ENCODE assay signal across 13 cellular contexts in genomic region chr2:46184794-46185583, GRCh38.
A peak's percentile ranks its signal among the peaks of the same experiment; 100 is the strongest.
DNase-seq lines count a peak whose midpoint lies in the region; ATAC-seq and TF ChIP-seq lines count a peak whose summit lies in the region.
"Had no signal": no experiment of that assay in that cellular context is flagged by ENCODE, and none has a peak within 500 bp of the region (broad histone marks: within the 10 kb centered on the region; RNA-seq: fewer than 3 reads in every experiment).

No MANE protein-coding gene starts in this region.

- no peak overlapping the region for H3K4me3 ChIP-seq in NB4 (ENCODE audit: low read depth, low read length)
- no peak overlapping the region for H3K4me3 ChIP-seq in endodermal cell (ENCODE audit: low read length)
- H3K4me3 ChIP-seq in trophoblast cell (ENCODE audit: low read depth, low read length) = no peak overlapping the region
- H3K4me3 ChIP-seq in smooth muscle cell = no peak overlapping the region
- H3K4me3 ChIP-seq: ovary, tibial nerve had no signal

- H3K4me3 Mint-ChIP-seq in activated CD4-positive, alpha-beta T cell treated with anti-CD3 and anti-CD28 coated beads for 36 hours = no peak overlapping the region
- no peak overlapping the region for H3K4me3 Mint-ChIP-seq in endodermal cell
- H3K4me3 Mint-ChIP-seq: activated CD4-positive, alpha-beta T cell treated with anti-CD3 and anti-CD28 coated beads, Interleukin-2, amount 10 ng/mL, durations not matched to agents 24 days and 14 days had no signal

- H3K36me3 Mint-ChIP-seq in activated CD4-positive, alpha-beta T cell treated with anti-CD3 and anti-CD28 coated beads for 36 hours (ENCODE audit: low read depth) = peaks cover 2% of the 10 kb centered on the region
- no peaks in the 10 kb centered on the region for H3K36me3 Mint-ChIP-seq in endodermal cell (ENCODE audit: low read depth)

- H3K23ac ChIP-seq in trophoblast cell (ENCODE audit: low read length) = no peak overlapping the region

- H3F3A ChIP-seq in smooth muscle cell (ENCODE audit: low read depth) = no peaks in the 10 kb centered on the region

- no peaks in the 10 kb centered on the region for H3K9me3 ChIP-seq in endodermal cell (ENCODE audit: control insufficient read depth, low read length)
- H3K9me3 ChIP-seq in trophoblast cell (ENCODE audit: insufficient read depth, low read depth, low read length) = no peaks in the 10 kb centered on the region
- no peaks in the 10 kb centered on the region for H3K9me3 ChIP-seq in smooth muscle cell (replicated peaks; ENCODE audit: low read depth)
- H3K9me3 ChIP-seq: ovary, tibial nerve had no signal

- H3K27me3 ChIP-seq in endodermal cell (ENCODE audit: control insufficient read depth, insufficient read depth, low read length, poor library complexity, severe bottlenecking) (no peaks in the 10 kb centered on the region), trophoblast cell (ENCODE audit: insufficient read depth, low read length) (no peaks in the 10 kb centered on the region), smooth muscle cell (ENCODE audit: low read depth) (no peaks in the 10 kb centered on the region)
- H3K27me3 ChIP-seq: ovary, tibial nerve had no signal

- H4K8ac ChIP-seq in trophoblast cell (ENCODE audit: low read depth, low read length) = no peak overlapping the region

- no peak for ATAC-seq in activated CD4-positive, alpha-beta T cell treated with anti-CD3 and anti-CD28 coated beads for 36 hours
- ATAC-seq in GM19467 (IDR thresholded peaks at IDR 0.05; ENCODE audit: unreplicated experiment) = no peak

- DNase-seq in activated CD4-positive, alpha-beta T cell treated with anti-CD3 and anti-CD28 coated beads for 36 hours = peak; percentile 12
- DNase-seq in activated CD4-positive, alpha-beta T cell treated with anti-CD3 and anti-CD28 coated beads, Interleukin-2, amount 50 U/mL, for 4 hours = no peak
- peak; percentile 26 for DNase-seq in NB4 (ENCODE audit: low read depth)
- DNase-seq in endodermal cell = peak; percentile 68
- no peak for DNase-seq in trophoblast cell
- no peak for DNase-seq in smooth muscle cell (lab: John Stamatoyannopoulos, UW; ENCODE audit: unreplicated experiment)
- no peak for DNase-seq in stimulated activated CD8-positive, alpha-beta memory T cell treated with anti-CD3 and anti-CD28 coated beads, Interleukin-4, amount 100 ng/mL, for 48 hours
- DNase-seq: activated CD4-positive, alpha-beta T cell treated with anti-CD3 and anti-CD28 coated beads, Interleukin-2, amount 10 ng/mL, durations not matched to agents 24 days and 14 days; activated gamma-delta T cell treated with Interleukin-2 at 50 U/mL for 16 hours; hippocampal formation; ovary had no signal

- no peak for TF ChIP-seq POLR2A in NB4 (IDR thresholded peaks at IDR 0.05; ENCODE audit: extremely low read depth, insufficient read length)

- H2BK12ac ChIP-seq in trophoblast cell (ENCODE audit: low read length) = peak overlapping the region; percentile 30

- H3K4ac ChIP-seq in trophoblast cell (ENCODE audit: low read depth, low read length) = no peak overlapping the region

- H2AFZ ChIP-seq in trophoblast cell (ENCODE audit: insufficient read depth, low read length, poor library complexity) (no peak overlapping the region), smooth muscle cell (ENCODE audit: low read depth) (no peak overlapping the region)

- no peak overlapping the region for H4K12ac ChIP-seq in trophoblast cell (ENCODE audit: low read depth, low read length)

- H2AK5ac ChIP-seq in trophoblast cell (ENCODE audit: low read length) = no peak overlapping the region

- H3K27ac ChIP-seq in endodermal cell (ENCODE audit: low read depth, low read length) (no peak overlapping the region), trophoblast cell (ENCODE audit: low read depth, low read length) (no peak overlapping the region), smooth muscle cell (ENCODE audit: low read depth) (no peak overlapping the region)
- H3K27ac ChIP-seq: ovary, tibial nerve had no signal

- peaks cover 32% of the 10 kb centered on the region for H3K79me1 ChIP-seq in trophoblast cell (ENCODE audit: low read length)

- intact Hi-C loops in activated CD4-positive, alpha-beta T cell treated with anti-CD3 and anti-CD28 coated beads for 36 hours (cut with DNase I, micrococcal nuclease) = loop anchor here (1.0 to 5.0 kb wide), 2 partner anchors 12 to 52 kb away; no protein-coding TSS in a partner anchor

- no peaks in the 10 kb centered on the region for H3K9me3 Mint-ChIP-seq in activated CD4-positive, alpha-beta T cell treated with anti-CD3 and anti-CD28 coated beads for 36 hours (ENCODE audit: low read depth)
- no peaks in the 10 kb centered on the region for H3K9me3 Mint-ChIP-seq in endodermal cell
- H3K9me3 Mint-ChIP-seq: activated CD4-positive, alpha-beta T cell treated with anti-CD3 and anti-CD28 coated beads, Interleukin-2, amount 10 ng/mL, durations not matched to agents 24 days and 14 days had no signal

- peak overlapping the region; percentile 4 for H3K14ac ChIP-seq in trophoblast cell (ENCODE audit: low read length)

- H4K20me1 ChIP-seq in smooth muscle cell (ENCODE audit: low read depth) = no peaks in the 10 kb centered on the region

- peaks cover 13% of the 10 kb centered on the region for H3K4me1 Mint-ChIP-seq in activated CD4-positive, alpha-beta T cell treated with anti-CD3 and anti-CD28 coated beads for 36 hours
- H3K4me1 Mint-ChIP-seq in endodermal cell = no peaks in the 10 kb centered on the region

- peak overlapping the region; percentile 57 for H4K91ac ChIP-seq in trophoblast cell (ENCODE audit: low read depth, low read length)

- H3K4me2 ChIP-seq in trophoblast cell (ENCODE audit: low read length) (no peak overlapping the region), smooth muscle cell (no peak overlapping the region)

- no peak overlapping the region for H2BK5ac ChIP-seq in trophoblast cell (ENCODE audit: low read depth, low read length, poor library complexity)

- H3K36me3 ChIP-seq in endodermal cell (ENCODE audit: control insufficient read depth, insufficient read depth, low read length) (no peaks in the 10 kb centered on the region), trophoblast cell (ENCODE audit: control insufficient read depth in 1 of 2, insufficient read depth in 2 of 2, low read length in 2 of 2) (no peaks in the 10 kb centered on the region), smooth muscle cell (ENCODE audit: low read depth) (no peaks in the 10 kb centered on the region)
- H3K36me3 ChIP-seq: ovary had no signal

- POLR2A ChIA-PET in activated CD4-positive, alpha-beta T cell treated with anti-CD3 and anti-CD28 coated beads for 36 hours (lab: Charles Lee) = no interaction called here

- TF ChIP-seq CTCF in NB4 (IDR thresholded peaks at IDR 0.05; ENCODE audit: low read depth, low read length) (peak; percentile 30), endodermal cell (conservative IDR thresholded peaks at IDR 0.05) (peak; percentile 67), smooth muscle cell (IDR thresholded peaks at IDR 0.05; ENCODE audit: borderline replicate concordance, insufficient read depth, poor library complexity, severe bottlenecking) (no peak)

- H3K27ac Mint-ChIP-seq in activated CD4-positive, alpha-beta T cell treated with anti-CD3 and anti-CD28 coated beads for 36 hours = no peak overlapping the region
- no peak overlapping the region for H3K27ac Mint-ChIP-seq in endodermal cell
- H3K27ac Mint-ChIP-seq: activated CD4-positive, alpha-beta T cell treated with anti-CD3 and anti-CD28 coated beads, Interleukin-2, amount 10 ng/mL, durations not matched to agents 24 days and 14 days had no signal

- CTCF ChIA-PET in activated CD4-positive, alpha-beta T cell treated with anti-CD3 and anti-CD28 coated beads for 36 hours (lab: Charles Lee) = interaction anchor here (1.2 to 1.5 kb wide), 2 partner anchors 8 to 122 kb away, joined by 3 read pairs; no protein-coding TSS in a partner anchor

- WGBS in endodermal cell (ENCODE audit: insufficient coverage in 1 of 2, insufficient read length in 1 of 2), 2 experiments = 68 to 89% methylated on average over 4 to 12 of the region's 12 CpGs
- WGBS in trophoblast cell (ENCODE audit: extremely low coverage, insufficient coverage, insufficient read length) = no CpG with 5 or more reads among the region's 12 CpGs
- 84% methylated on average over 12 of the region's 12 CpGs for WGBS in smooth muscle cell (ENCODE audit: low lambda C conversion rate)

- peak overlapping the region; percentile 19 for H3K18ac ChIP-seq in trophoblast cell (ENCODE audit: low read length)

- H3K79me2 ChIP-seq in trophoblast cell (ENCODE audit: control insufficient read depth, insufficient read depth, low read length, poor library complexity) (peaks cover 1% of the 10 kb centered on the region), smooth muscle cell (ENCODE audit: low read depth) (no peaks in the 10 kb centered on the region)

- H2BK120ac ChIP-seq in trophoblast cell (ENCODE audit: insufficient read depth, low read length, poor library complexity) = peak overlapping the region; percentile 13

- H3K9ac ChIP-seq in endodermal cell (ENCODE audit: extremely low read depth, low read length, poor library complexity, severe bottlenecking) (no peak overlapping the region), trophoblast cell (ENCODE audit: low read length) (no peak overlapping the region), smooth muscle cell (ENCODE audit: low read depth) (no peak overlapping the region)

- H3K27me3 Mint-ChIP-seq in activated CD4-positive, alpha-beta T cell treated with anti-CD3 and anti-CD28 coated beads for 36 hours = no peaks in the 10 kb centered on the region
- peaks cover 6% of the 10 kb centered on the region for H3K27me3 Mint-ChIP-seq in endodermal cell (ENCODE audit: insufficient read depth)
- H3K27me3 Mint-ChIP-seq: activated CD4-positive, alpha-beta T cell treated with anti-CD3 and anti-CD28 coated beads, Interleukin-2, amount 10 ng/mL, durations not matched to agents 24 days and 14 days had no signal

- H3K4me1 ChIP-seq in endodermal cell (ENCODE audit: control insufficient read depth, insufficient read depth, low read length) = no peaks in the 10 kb centered on the region
- H3K4me1 ChIP-seq in trophoblast cell (ENCODE audit: control insufficient read depth in 1 of 2, insufficient read depth in 2 of 2, low read length in 2 of 2) = peaks cover 19 to 25% of the 10 kb centered on the region in 2 experiments
- H3K4me1 ChIP-seq in smooth muscle cell (ENCODE audit: low read depth) = peaks cover 11% of the 10 kb centered on the region

Comparison
In these comparisons a context has a peak if more than half of its experiments do, and no peak if none do; other contexts are left out.
1. DNase-seq: peak in activated CD4-positive, alpha-beta T cell treated with anti-CD3 and anti-CD28 coated beads for 36 hours (single experiment), NB4 (single experiment) and endodermal cell (single experiment); none in activated CD4-positive, alpha-beta T cell treated with anti-CD3 and anti-CD28 coated beads, Interleukin-2, amount 50 U/mL, for 4 hours (0 of 2), trophoblast cell (0 of 2), smooth muscle cell (single experiment) and stimulated activated CD8-positive, alpha-beta memory T cell treated with anti-CD3 and anti-CD28 coated beads, Interleukin-4, amount 100 ng/mL, for 48 hours (single experiment).